Comparison of ENCODE assay signal across 28 cellular contexts in genomic region chr14:22202313-22202712, GRCh38.
DNase-seq lines count a peak whose midpoint lies in the region; ATAC-seq and TF ChIP-seq lines count a peak whose summit lies in the region.
"Had no signal": no experiment of that assay in that cellular context is flagged by ENCODE, and none has a peak within 500 bp of the region (broad histone marks: within the 10 kb centered on the region; RNA-seq: fewer than 3 reads in every experiment).

No MANE protein-coding gene starts in this region.

- no peak overlapping the region for H4K91ac ChIP-seq in IMR-90 (ENCODE audit: insufficient read depth, low read depth, low read length)

- no peak overlapping the region for H2AK9ac ChIP-seq in IMR-90 (replicated peaks; ENCODE audit: low read depth, low read length, poor library complexity)

- no CpG with 5 or more reads among the region's 2 CpGs for WGBS in IMR-90 (ENCODE audit: extremely low coverage in 2 of 2, insufficient read length in 1 of 2), 2 experiments

- peak overlapping the region; percentile 18 for H2AFZ ChIP-seq in IMR-90 (replicated peaks; ENCODE audit: low read length, poor library complexity)

- H2BK15ac ChIP-seq in IMR-90 (ENCODE audit: low read depth, low read length), result peak overlapping the region; percentile 80; the same call in 1 of the 3 replicates

- no peak for TF ChIP-seq RAD21 in IMR-90 (IDR thresholded peaks at IDR 0.05; ENCODE audit: low read length)

- H3K18ac ChIP-seq in IMR-90 (ENCODE audit: low read depth, low read length), result no peak overlapping the region

- H3K27ac Mint-ChIP-seq in activated T-cell treated with anti-CD3 and anti-CD28 coated beads, Interleukin-2, amount 50 U/mL, for 72 hours, result peak overlapping the region; percentile 90
- H3K27ac Mint-ChIP-seq in activated CD8-positive, alpha-beta T cell treated with anti-CD3 and anti-CD28 coated beads, Interleukin-2, amount 10 ng/mL, durations not matched to agents 7 days and 5 days, result peak overlapping the region; percentile 84
- H3K27ac Mint-ChIP-seq in naive thymus-derived CD4-positive, alpha-beta T cell, result peak overlapping the region in 8 of 9 donors; percentile 58 to 89 (median 82)

- H2BK120ac ChIP-seq in IMR-90 (ENCODE audit: low read depth, low read length), result peak overlapping the region; percentile 41; the same call in 1 of the 2 replicates

- H4K5ac ChIP-seq in IMR-90 (ENCODE audit: low read depth, low read length), result no peak overlapping the region

- no peak overlapping the region for H3K4ac ChIP-seq in IMR-90 (ENCODE audit: low read depth, low read length)

- no peaks in the 10 kb centered on the region for H4K20me1 ChIP-seq in IMR-90 (ENCODE audit: insufficient read depth, low read length)

- ATAC-seq in activated T-cell treated with anti-CD3 and anti-CD28 coated beads, Interleukin-2, amount 50 U/mL, for 72 hours (replicated peaks in 1 of 2), result peak; percentile 64 to 67
- ATAC-seq in IMR-90 (ENCODE audit: low read depth), result no peak
- peak; percentile 67 for ATAC-seq in activated CD8-positive, alpha-beta T cell treated with anti-CD3 and anti-CD28 coated beads, Interleukin-2, amount 10 ng/mL, durations not matched to agents 7 days and 5 days
- no peak for ATAC-seq in naive thymus-derived CD4-positive, alpha-beta T cell
- ATAC-seq: activated CD4-positive, CD25-positive, alpha-beta regulatory T cell treated with anti-CD3 and anti-CD28 coated beads, Interleukin-2, amount 50 U/mL, for 24 hours; gastroesophageal sphincter; GM12878; psoas muscle had no signal

- H3K9me1 ChIP-seq in IMR-90 (ENCODE audit: insufficient read depth, low read length), result no peaks in the 10 kb centered on the region; the same call in 1 of the 2 replicates

- H3K56ac ChIP-seq in IMR-90 (ENCODE audit: extremely low read depth, insufficient read depth, low read length), result no peak overlapping the region

- no peaks in the 10 kb centered on the region for H3K36me3 ChIP-seq in IMR-90 (ENCODE audit: control insufficient read depth, insufficient read depth, low read length)
- H3K36me3 ChIP-seq in naive thymus-derived CD4-positive, alpha-beta T cell (ENCODE audit: control insufficient read depth in 2 of 3, insufficient read depth in 3 of 3, low read length in 3 of 3), result no peaks in the 10 kb centered on the region
- H3K36me3 ChIP-seq: BE2C, gastroesophageal sphincter, neutrophil, sigmoid colon, upper lobe of left lung had no signal

- no peak overlapping the region for H3K9ac ChIP-seq in IMR-90 (ENCODE audit: low read depth, low read length)

- no peaks in the 10 kb centered on the region for H3K79me1 ChIP-seq in IMR-90 (ENCODE audit: low read depth in 1 of 2, low read length in 2 of 2)

- intact Hi-C loops in IMR-90 (cut with micrococcal nuclease) (loop anchor here (5.0 kb wide), 1 partner anchor 110 kb away; no protein-coding TSS in a partner anchor), posterior cingulate gyrus (cut with DNase I) (no loop called here)
- intact Hi-C loops in naive thymus-derived CD4-positive, alpha-beta T cell (cut with micrococcal nuclease), result loop anchor here in 1 of 2 donors (5.0 kb wide), 2 partner anchors 80 to 305 kb away; no protein-coding TSS in a partner anchor

- no peak for TF ChIP-seq POLR2A in IMR-90 (IDR thresholded peaks at IDR 0.05; ENCODE audit: low read depth, low read length)

- POLR2A ChIA-PET in IMR-90 (lab: Charles Lee; ENCODE audit: unreplicated experiment), result no interaction called here
- POLR2A ChIA-PET in activated CD8-positive, alpha-beta T cell treated with anti-CD3 and anti-CD28 coated beads, Interleukin-2, amount 10 ng/mL, durations not matched to agents 7 days and 5 days (lab: Charles Lee), result interaction anchor here (0.6 to 1.0 kb wide), 6 partner anchors 25 to 353 kb away, joined by 3 read pairs; no protein-coding TSS in a partner anchor
- POLR2A ChIA-PET in naive thymus-derived CD4-positive, alpha-beta T cell (lab: Charles Lee), result interaction anchor here (1.0 kb wide), 1 partner anchor 354 kb away, joined by 3 read pairs; no protein-coding TSS in a partner anchor

- H3K14ac ChIP-seq in IMR-90 (replicated peaks; ENCODE audit: low read depth, low read length), result no peak overlapping the region

- H3K4me3 ChIP-seq in IMR-90 (ENCODE audit: insufficient read depth, low read depth, low read length), result no peak overlapping the region
- no peak overlapping the region for H3K4me3 ChIP-seq in naive thymus-derived CD4-positive, alpha-beta T cell (ENCODE audit: low read length)
- H3K4me3 ChIP-seq: gastroesophageal sphincter, GM12878, psoas muscle, sigmoid colon, upper lobe of left lung had no signal

- no peak overlapping the region for H2BK5ac ChIP-seq in IMR-90 (ENCODE audit: low read depth, low read length, poor library complexity, severe bottlenecking)

- no peak overlapping the region for H3K27ac ChIP-seq in IMR-90 (ENCODE audit: insufficient read depth, low read length)
- no peak overlapping the region for H3K27ac ChIP-seq in naive thymus-derived CD4-positive, alpha-beta T cell (ENCODE audit: low read depth, low read length)
- H3K27ac ChIP-seq: gastroesophageal sphincter, neutrophil, psoas muscle, sigmoid colon, upper lobe of left lung had no signal

- peak overlapping the region; percentile 68 to 85 for H3K4me3 Mint-ChIP-seq in activated T-cell treated with anti-CD3 and anti-CD28 coated beads, Interleukin-2, amount 50 U/mL, for 72 hours
- peak overlapping the region; percentile 73 for H3K4me3 Mint-ChIP-seq in activated CD8-positive, alpha-beta T cell treated with anti-CD3 and anti-CD28 coated beads, Interleukin-2, amount 10 ng/mL, durations not matched to agents 7 days and 5 days
- H3K4me3 Mint-ChIP-seq in naive thymus-derived CD4-positive, alpha-beta T cell, result peak overlapping the region; percentile 63 to 85 (median 76)

- no peak overlapping the region for H4K8ac ChIP-seq in IMR-90 (ENCODE audit: low read depth in 2 of 2, low read length in 2 of 2)

- peaks cover 10% of the 10 kb centered on the region for H3K4me1 Mint-ChIP-seq in activated T-cell treated with anti-CD3 and anti-CD28 coated beads, Interleukin-2, amount 50 U/mL, for 72 hours (ENCODE audit: low read depth)
- peaks cover 24% of the 10 kb centered on the region for H3K4me1 Mint-ChIP-seq in activated CD8-positive, alpha-beta T cell treated with anti-CD3 and anti-CD28 coated beads, Interleukin-2, amount 10 ng/mL, durations not matched to agents 7 days and 5 days (ENCODE audit: low read depth)
- H3K4me1 Mint-ChIP-seq in naive thymus-derived CD4-positive, alpha-beta T cell, result peaks cover 0 to 18% (median 8%) of the 10 kb centered on the region in 7 donors

- peaks cover 6% of the 10 kb centered on the region for H3K9me3 ChIP-seq in IMR-90 (ENCODE audit: control insufficient read depth, insufficient read depth, low read length)
- no peaks in the 10 kb centered on the region for H3K9me3 ChIP-seq in naive thymus-derived CD4-positive, alpha-beta T cell (ENCODE audit: control insufficient read depth in 2 of 3, low read length in 3 of 3)
- H3K9me3 ChIP-seq: BE2C, neutrophil, psoas muscle, sigmoid colon, upper lobe of left lung had no signal

- no peak overlapping the region for H2AK5ac ChIP-seq in IMR-90 (ENCODE audit: low read depth, low read length)

- H3K27me3 ChIP-seq in IMR-90 (ENCODE audit: control insufficient read depth, insufficient read depth, low read length), result no peaks in the 10 kb centered on the region
- no peaks in the 10 kb centered on the region for H3K27me3 ChIP-seq in naive thymus-derived CD4-positive, alpha-beta T cell (ENCODE audit: control insufficient read depth in 2 of 2, insufficient read depth in 2 of 2, low read length in 2 of 2)
- H3K27me3 ChIP-seq: BE2C, gastroesophageal sphincter, neutrophil, sigmoid colon, upper lobe of left lung had no signal

- DNase-seq in activated T-cell treated with anti-CD3 and anti-CD28 coated beads, Interleukin-2, amount 50 U/mL, for 72 hours, result no peak
- DNase-seq in activated T-cell treated with anti-CD3 and anti-CD28 coated beads, Interleukin-2, amount 50 U/mL, for 1 hour, result no peak
- DNase-seq in IMR-90 (no peak), OCI-M1 (lab: John Stamatoyannopoulos, UW) (no peak), posterior cingulate gyrus (no peak), SK-N-DZ (ENCODE audit: low spot score) (no peak)
- DNase-seq in activated CD8-positive, alpha-beta T cell treated with anti-CD3 and anti-CD28 coated beads, Interleukin-2, amount 10 ng/mL, durations not matched to agents 7 days and 5 days, result peak; percentile 26
- no peak for DNase-seq in naive thymus-derived CD4-positive, alpha-beta T cell
- DNase-seq: ACHN; activated gamma-delta T cell; aorta; BE2C; COR-L47; KBM-7; kidney glomerular epithelial cell; NCI-H1092 treated with DMSO at 0.1 percent for 48 hours; NCI-H187; NCI-H446 treated with DMSO at 0.1 percent for 48 hours; NCI-H82; psoas muscle; sigmoid colon; stimulated activated CD4-positive, alpha-beta T cell treated with anti-CD3 and anti-CD28 coated beads, Interleukin-12 subunit alpha, Interleukin-12 subunit beta, amount 100 ng/mL, for 4 hours; stimulated activated CD4-positive, alpha-beta T cell treated with anti-CD3 and anti-CD28 coated beads, Interleukin-4, amount 100 ng/mL, for 1 hour; upper lobe of left lung had no signal

- H3K4me2 ChIP-seq in IMR-90 (ENCODE audit: low read depth, low read length), result no peak overlapping the region

- in situ Hi-C loops in IMR-90 (cut with MboI; ENCODE audit: low sequenced_read_pairs), result loop anchor here (10.0 kb wide), 1 partner anchor 172 kb away; no protein-coding TSS in a partner anchor

- no peak overlapping the region for H2BK20ac ChIP-seq in IMR-90 (ENCODE audit: low read depth, low read length)

- 0 out of 2 replicates have a peak, but pooled peaks cover 1% of the 10 kb centered on the region for H3K4me1 ChIP-seq in IMR-90 (ENCODE audit: control insufficient read depth, insufficient read depth, low read length)
- no peaks in the 10 kb centered on the region for H3K4me1 ChIP-seq in naive thymus-derived CD4-positive, alpha-beta T cell (ENCODE audit: control insufficient read depth in 2 of 2, insufficient read depth in 2 of 2, low read length in 2 of 2)
- H3K4me1 ChIP-seq: BE2C, gastroesophageal sphincter, psoas muscle, sigmoid colon, upper lobe of left lung had no signal

- no peaks in the 10 kb centered on the region for H3K27me3 Mint-ChIP-seq in activated T-cell treated with anti-CD3 and anti-CD28 coated beads, Interleukin-2, amount 50 U/mL, for 72 hours (ENCODE audit: low read depth)
- no peaks in the 10 kb centered on the region for H3K27me3 Mint-ChIP-seq in activated CD8-positive, alpha-beta T cell treated with anti-CD3 and anti-CD28 coated beads, Interleukin-2, amount 10 ng/mL, durations not matched to agents 7 days and 5 days (ENCODE audit: low read depth)
- H3K27me3 Mint-ChIP-seq in naive thymus-derived CD4-positive, alpha-beta T cell, result no peaks in the 10 kb centered on the region

- peaks cover 0 to 3% of the 10 kb centered on the region in 2 donors for H3K36me3 Mint-ChIP-seq in activated T-cell treated with anti-CD3 and anti-CD28 coated beads, Interleukin-2, amount 50 U/mL, for 72 hours (ENCODE audit: insufficient read depth in 2 of 2)
- no peaks in the 10 kb centered on the region for H3K36me3 Mint-ChIP-seq in activated CD8-positive, alpha-beta T cell treated with anti-CD3 and anti-CD28 coated beads, Interleukin-2, amount 10 ng/mL, durations not matched to agents 7 days and 5 days (ENCODE audit: low read depth)
- H3K36me3 Mint-ChIP-seq in naive thymus-derived CD4-positive, alpha-beta T cell, result no peaks in the 10 kb centered on the region

- H3K23ac ChIP-seq in IMR-90 (ENCODE audit: low read depth, low read length), result no peak overlapping the region

- TF ChIP-seq CTCF in IMR-90 (conservative IDR thresholded peaks at IDR 0.05; ENCODE audit: low read depth, low read length), result no peak

- dilution Hi-C loops in IMR-90 (cut with HindIII; ENCODE audit: low sequenced_read_pairs, unreplicated experiment), result no loop called here

- CTCF ChIA-PET in IMR-90 (lab: Yijun Ruan, JAX), result interaction anchor here (1.0 to 1.4 kb wide), 3 partner anchors 8 to 28 kb away, joined by 4 to 5 read pairs (median 4); no protein-coding TSS in a partner anchor
- CTCF ChIA-PET in activated CD8-positive, alpha-beta T cell treated with anti-CD3 and anti-CD28 coated beads, Interleukin-2, amount 10 ng/mL, durations not matched to agents 7 days and 5 days (lab: Charles Lee), result interaction anchor here (0.8 to 2.6 kb wide), 7 partner anchors 18 to 368 kb away, joined by 3 to 11 read pairs (median 7); no protein-coding TSS in a partner anchor
- CTCF ChIA-PET in naive thymus-derived CD4-positive, alpha-beta T cell (lab: Charles Lee), result interaction anchor here (0.8 to 1.4 kb wide), 3 partner anchors 19 to 336 kb away, joined by 3 read pairs; no protein-coding TSS in a partner anchor

- BruUV-seq in IMR-90 (replicated peaks; lab: Mats Ljungman, UMichigan), result no TSS peak

- H3K9me3 Mint-ChIP-seq in activated T-cell treated with anti-CD3 and anti-CD28 coated beads, Interleukin-2, amount 50 U/mL, for 72 hours, result peaks cover 0 to 5% of the 10 kb centered on the region in 2 donors
- H3K9me3 Mint-ChIP-seq in activated CD8-positive, alpha-beta T cell treated with anti-CD3 and anti-CD28 coated beads, Interleukin-2, amount 10 ng/mL, durations not matched to agents 7 days and 5 days (ENCODE audit: insufficient read depth), result no peaks in the 10 kb centered on the region
- H3K9me3 Mint-ChIP-seq in naive thymus-derived CD4-positive, alpha-beta T cell, result peaks cover 0 to 4% (median 0%) of the 10 kb centered on the region in 11 donors

Comparison
In these comparisons a context has a peak if more than half of its experiments do, and no peak if none do; other contexts are left out.
1. ATAC-seq: peak in activated T-cell treated with anti-CD3 and anti-CD28 coated beads, Interleukin-2, amount 50 U/mL, for 72 hours (2 of 2) and activated CD8-positive, alpha-beta T cell treated with anti-CD3 and anti-CD28 coated beads, Interleukin-2, amount 10 ng/mL, durations not matched to agents 7 days and 5 days (single experiment); none in IMR-90 (single experiment) and naive thymus-derived CD4-positive, alpha-beta T cell (single experiment).
2. Peak in every context shown above with its lines, with median percentiles within 50 percentile points of each other: H3K27ac Mint-ChIP-seq and H3K4me3 Mint-ChIP-seq.